Comparison of ENCODE assay signal across 8 cellular contexts in the genomic region with DNA sequence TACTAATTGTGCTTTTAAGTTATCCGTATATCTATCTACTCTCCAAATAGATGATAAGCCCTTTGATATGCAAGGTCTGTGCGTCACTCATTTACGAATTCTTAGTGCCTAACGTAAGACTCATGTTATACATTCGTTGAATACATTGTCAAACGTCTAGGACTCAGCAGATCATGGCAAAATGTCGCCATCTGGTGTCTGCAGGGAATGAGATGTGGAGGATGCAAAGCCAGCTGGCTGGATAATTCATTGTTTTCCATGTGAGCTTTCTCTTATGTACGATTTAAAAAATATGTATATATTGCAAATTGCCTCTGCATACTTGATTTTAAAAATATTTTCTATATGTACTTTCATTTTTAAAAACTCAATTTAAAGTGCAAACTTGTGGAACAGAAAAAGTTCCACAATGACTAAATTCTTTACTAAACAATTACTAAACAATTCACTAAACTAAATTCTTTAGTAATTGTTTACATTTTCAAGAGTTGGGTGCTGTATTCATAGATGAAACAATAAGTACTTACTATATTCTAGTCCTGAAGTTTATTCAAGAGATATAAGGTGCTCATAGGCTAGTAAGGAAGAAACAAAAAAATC. TPM values are rescaled to one million over a fixed set of nuclear protein-coding genes. Genes with fewer than 3 reads are reported as not detected.
DNase-seq lines count a peak whose midpoint lies in the region; ATAC-seq, FAIRE-seq and TF ChIP-seq lines count a peak whose summit lies in the region.

No MANE protein-coding gene starts in this region.

- ATAC-seq in HG03571 (IDR thresholded peaks at IDR 0.05; ENCODE audit: unreplicated experiment) = no peak

- H3K9me3 ChIP-seq in AG04450 (ENCODE audit: control insufficient read depth, insufficient read depth, low read length) = no peaks in the 10 kb centered on the region

- peaks cover 8% of the 10 kb centered on the region for H3K27me3 ChIP-seq in AG04450 (ENCODE audit: control insufficient read depth, insufficient read depth, low read length)

- TF ChIP-seq CTCF in AG04450 (IDR thresholded peaks at IDR 0.05; ENCODE audit: low read depth, low read length) = peak; percentile 82

- POLR2A ChIA-PET in AG04450 (lab: Yijun Ruan, JAX) = no interaction called here

- TF ChIP-seq POLR2A in GM12892 (IDR thresholded peaks at IDR 0.05; ENCODE audit: low read depth, low read length) = no peak

- CTCF ChIA-PET in AG04450 (lab: Charles Lee) = interaction anchor here (0.6 to 11.4 kb wide), 44 partner anchors 9 to 1107 kb away, joined by 3 to 220 read pairs (median 5); a partner anchor contains a TSS

- H3K27ac ChIP-seq in AG04450 (ENCODE audit: low read depth, low read length) = no peak overlapping the region

- FAIRE-seq in GM12892 (lab: Jason Lieb, UNC) = peak; percentile 99

- DNase-seq in AG04450 (ENCODE audit: low read depth, low spot score) = peak; percentile 39
- no peak for DNase-seq in GM12892 (ENCODE audit: insufficient read length)
- peak; percentile 54 for DNase-seq in MV-4-11 (lab: John Stamatoyannopoulos, UW)
- DNase-seq in T follicular helper cell (ENCODE audit: low read depth) = peak; percentile 52
- DNase-seq in amniotic epithelial cell (ENCODE audit: low read depth) = peak; percentile 61
- DNase-seq in hepatic stellate cell (ENCODE audit: low spot score) = peak; percentile 43
- DNase-seq in smooth muscle cell of the brain vasculature (ENCODE audit: low read depth, low spot score) = peak; percentile 32

- H3K4me3 ChIP-seq in AG04450 (ENCODE audit: low read depth, low read length) = no peak overlapping the region

RNA-seq across cellular contexts. Expression of a gene that starts 33.8 kb away (rescaled TPM):
- 8.0 and 10.0 TPM in 2 replicates for polyA plus RNA-seq in AG04450 (2011; rRNA removed)
- polyA minus RNA-seq in AG04450 (2011; rRNA and poly(A)+ RNA removed) = 9.7 and 10.8 TPM in 2 replicates
- polyA plus RNA-seq in GM12892 (2012; ENCODE audit: missing spikeins) = 9.3 TPM

RNA-seq across cellular contexts. Expression of a gene that starts 46.6 kb away (rescaled TPM):
- polyA plus RNA-seq in AG04450 (2011; rRNA removed) = not detected in 2 replicates
- polyA minus RNA-seq in AG04450 (2011; rRNA and poly(A)+ RNA removed) = not detected in 2 replicates
- not detected for polyA plus RNA-seq in GM12892 (2012; ENCODE audit: missing spikeins)

RNA-seq across cellular contexts. Expression of a gene that starts 53.3 kb away (rescaled TPM):
- 0.09 and 0.17 TPM in 2 replicates for polyA plus RNA-seq in AG04450 (2011; rRNA removed)
- 0.14 and 0.17 TPM in 2 replicates for polyA minus RNA-seq in AG04450 (2011; rRNA and poly(A)+ RNA removed)
- 0.11 TPM for polyA plus RNA-seq in GM12892 (2012; ENCODE audit: missing spikeins)
